ENCODE assay signal across 9 cellular contexts in genomic region chr14:35050652-35051051, GRCh38. TPM values are rescaled to one million over a fixed set of nuclear protein-coding genes. Genes with fewer than 3 reads are reported as not detected.
DNase-seq lines count a peak whose midpoint lies in the region; ATAC-seq lines count a peak whose summit lies in the region.
"Had no signal": no experiment of that assay in that cellular context is flagged by ENCODE, and none has a peak within 500 bp of the region (broad histone marks: within the 10 kb centered on the region; RNA-seq: fewer than 3 reads in every experiment).

No MANE protein-coding gene starts in this region.

- no peak overlapping the region for H2AK5ac ChIP-seq in mesendoderm (ENCODE audit: low read length)

- no CpG with 5 or more reads among the region's 1 CpG for WGBS in mesendoderm (ENCODE audit: extremely low coverage, insufficient coverage, low lambda C conversion rate)

- no peaks in the 10 kb centered on the region for H3K4me1 ChIP-seq in mesendoderm (ENCODE audit: control insufficient read depth, low read depth, low read length)

- no peak overlapping the region for H3K56ac ChIP-seq in mesendoderm (ENCODE audit: low read length)

- no peak overlapping the region for H3K27ac ChIP-seq in mesendoderm (ENCODE audit: low read depth, low read length)

- H3K9ac ChIP-seq in mesendoderm (ENCODE audit: low read length): no peak overlapping the region

- no peak overlapping the region for H2BK120ac ChIP-seq in mesendoderm (ENCODE audit: low read depth, low read length)

- DNase-seq in Daoy (ENCODE audit: low read depth) (peak; percentile 55), M059J (ENCODE audit: low read depth) (peak; percentile 66), dedifferentiated amniotic fluid mesenchymal stem cell (ENCODE audit: extremely low spot score) (peak; percentile 67), mesendoderm (peak; percentile 23), NCI-H1436 (lab: John Stamatoyannopoulos, UW) (no peak), COR-L47 (lab: John Stamatoyannopoulos, UW) (no peak), iPS-NIHi7 (ENCODE audit: extremely low spot score) (no peak)
- DNase-seq: activated gamma-delta T cell treated with Interleukin-2 at 50 U/mL for 16 hours had no signal

- no peak overlapping the region for H3K4me3 ChIP-seq in mesendoderm (ENCODE audit: low read length)

- H3K27me3 ChIP-seq in mesendoderm (ENCODE audit: insufficient read depth, low read length, poor library complexity): no peaks in the 10 kb centered on the region

- no peak for ATAC-seq in GM19351 (IDR thresholded peaks at IDR 0.05; ENCODE audit: unreplicated experiment)

- no peak overlapping the region for H3K4ac ChIP-seq in mesendoderm (ENCODE audit: low read depth, low read length)

- no peak overlapping the region for H2BK5ac ChIP-seq in mesendoderm (ENCODE audit: low read length)

- no peak overlapping the region for H4K8ac ChIP-seq in mesendoderm (ENCODE audit: low read depth, low read length)

- no peaks in the 10 kb centered on the region for H3K36me3 ChIP-seq in mesendoderm (ENCODE audit: control insufficient read depth, insufficient read depth, low read length)

- peaks cover 8% of the 10 kb centered on the region for H3K79me2 ChIP-seq in mesendoderm (ENCODE audit: control insufficient read depth, insufficient read depth, low read length)

- H4K5ac ChIP-seq in mesendoderm (ENCODE audit: low read length): no peak overlapping the region

- no peak overlapping the region for H2BK15ac ChIP-seq in mesendoderm (replicated peaks; ENCODE audit: low read depth)

- no peak overlapping the region for H3K18ac ChIP-seq in mesendoderm (ENCODE audit: low read length)

- H3K4me2 ChIP-seq in mesendoderm (ENCODE audit: low read length): no peak overlapping the region

- H3K79me1 ChIP-seq in mesendoderm (ENCODE audit: low read length): peaks cover 4% of the 10 kb centered on the region

- H3K23ac ChIP-seq in mesendoderm (ENCODE audit: low read length): no peak overlapping the region

RNA-seq across cellular contexts. Expression of gene FAM177A1, which starts 4.6 kb away (rescaled TPM):
- 46.7 and 53.9 TPM in 2 replicates for total RNA-seq in Daoy (2014; rRNA removed; shearing (Covaris generic))
- total RNA-seq in M059J (2014; rRNA removed; shearing (Covaris generic)): 40.6 and 49.9 TPM in 2 replicates
- 75.7 TPM for polyA plus RNA-seq in mesendoderm (2013, experiment 1 of 2)
- polyA plus RNA-seq in mesendoderm (2013, experiment 2 of 2): 74.3 TPM

Comparison
In these comparisons a context has a peak if more than half of its experiments do, and no peak if none do; other contexts are left out.
1. DNase-seq: peak in Daoy (single experiment), M059J (single experiment), dedifferentiated amniotic fluid mesenchymal stem cell (single experiment) and mesendoderm (single experiment); none in NCI-H1436 (single experiment), COR-L47 (single experiment) and iPS-NIHi7 (single experiment).